In the genomic region with DNA sequence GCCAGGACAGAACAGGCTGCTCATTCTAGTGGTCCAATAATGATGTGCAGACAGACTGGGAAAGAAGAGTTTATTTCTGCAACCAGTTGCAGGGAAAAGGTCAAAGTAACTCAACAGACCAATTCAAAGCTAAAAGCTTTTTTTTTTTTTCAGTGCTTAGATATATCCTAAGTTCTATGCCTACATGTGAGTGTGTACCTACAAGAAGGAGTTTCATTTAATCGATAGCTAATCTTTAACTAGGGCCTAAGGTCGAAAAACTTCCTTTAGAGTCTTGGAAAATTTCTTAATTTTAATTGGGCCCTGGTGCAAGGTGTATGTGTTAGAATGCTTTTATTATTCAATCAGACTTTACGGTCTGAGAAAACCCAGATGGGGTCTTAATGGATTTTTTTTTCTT, we compare ENCODE assay signal across 26 cellular contexts.
"Had no signal": no experiment of that assay in that cellular context is flagged by ENCODE, and none has a peak within 500 bp of the region (broad histone marks: within the 10 kb centered on the region; RNA-seq: fewer than 3 reads in every experiment).

No MANE protein-coding gene starts in this region.

- DNase-seq: cortex of kidney; effector CD8-positive, alpha-beta T cell; effector memory CD8-positive, alpha-beta T cell; endodermal cell; erythroblast; esophagus squamous epithelium; foreskin fibroblast; foreskin melanocyte; gastrocnemius medialis; glutamatergic neuron; head of caudate nucleus; heart right ventricle; hypothalamus; immature natural killer cell; islet precursor cell; kidney; kidney glomerular epithelial cell; left ventricle myocardium inferior; lower lobe of right lung; mesenchymal stem cell had no signal

- H3K36me3 ChIP-seq: esophagus squamous epithelium, gastrocnemius medialis, heart right ventricle, left ventricle myocardium inferior, lower lobe of right lung had no signal

- H3K4me1 ChIP-seq: esophagus squamous epithelium, gastrocnemius medialis, heart right ventricle, left ventricle myocardium inferior, lower lobe of right lung had no signal

- H3K27ac ChIP-seq: epithelial cell of prostate, esophagus squamous epithelium, gastrocnemius medialis, heart right ventricle, hepatocyte, left ventricle myocardium inferior, lower lobe of right lung had no signal

- ATAC-seq: effector memory CD8-positive, alpha-beta T cell; esophagus mucosa; gastrocnemius medialis; heart right ventricle; left lobe of liver; lower lobe of right lung had no signal

- H3K4me3 ChIP-seq: esophagus squamous epithelium, gastrocnemius medialis, heart right ventricle, hepatocyte, left ventricle myocardium inferior, lower lobe of right lung had no signal

- H3K27me3 ChIP-seq: esophagus squamous epithelium, gastrocnemius medialis, heart right ventricle, hepatocyte had no signal

- FAIRE-seq: colon, endometrium, kidney had no signal

- H3K9me3 ChIP-seq: esophagus squamous epithelium, gastrocnemius medialis, heart right ventricle, left ventricle myocardium inferior, lower lobe of right lung had no signal
